ENCODE assay signal across 8 cellular contexts in genomic region chr12:108689314-108690190, GRCh38. TPM values are rescaled to one million over a fixed set of nuclear protein-coding genes. Genes with fewer than 3 reads are reported as not detected.
DNase-seq lines count a peak whose midpoint lies in the region; ATAC-seq lines count a peak whose summit lies in the region.

No MANE protein-coding gene starts in this region.

- H3K27ac Mint-ChIP-seq in activated CD4-positive, alpha-beta memory T cell treated with anti-CD3 and anti-CD28 coated beads, Interleukin-2, amount 10 ng/mL, durations not matched to agents 7 days and 5 days = peak overlapping the region; percentile 89

- DNase-seq in DMS79 (lab: John Stamatoyannopoulos, UW) = peak; percentile 54
- peak; percentile 52 for DNase-seq in M059J (ENCODE audit: low read depth)
- DNase-seq in activated CD4-positive, alpha-beta memory T cell treated with anti-CD3 and anti-CD28 coated beads, Interleukin-2, amount 10 ng/mL, durations not matched to agents 7 days and 5 days = no peak
- peak; percentile 62 for DNase-seq in fibroblast of peridontal ligament (ENCODE audit: extremely low read depth)
- peak; percentile 60 for DNase-seq in pulmonary artery endothelial cell (ENCODE audit: low read depth, low spot score)
- no peak for DNase-seq in NCI-H446 (lab: John Stamatoyannopoulos, UW)

- ATAC-seq in GM18520 (IDR thresholded peaks at IDR 0.05; ENCODE audit: unreplicated experiment) = no peak
- no peak for ATAC-seq in HG03196 (IDR thresholded peaks at IDR 0.05; ENCODE audit: unreplicated experiment)

- H3K36me3 Mint-ChIP-seq in activated CD4-positive, alpha-beta memory T cell treated with anti-CD3 and anti-CD28 coated beads, Interleukin-2, amount 10 ng/mL, durations not matched to agents 7 days and 5 days (ENCODE audit: low read depth) = no peaks in the 10 kb centered on the region

- CTCF ChIA-PET in activated CD4-positive, alpha-beta memory T cell treated with anti-CD3 and anti-CD28 coated beads, Interleukin-2, amount 10 ng/mL, durations not matched to agents 7 days and 5 days (lab: Charles Lee) = interaction anchor here (1.2 to 2.9 kb wide), 6 partner anchors 12 to 114 kb away, joined by 3 to 21 read pairs (median 7); partner anchors contain the start of gene SELPLG

- no peaks in the 10 kb centered on the region for H3K27me3 Mint-ChIP-seq in activated CD4-positive, alpha-beta memory T cell treated with anti-CD3 and anti-CD28 coated beads, Interleukin-2, amount 10 ng/mL, durations not matched to agents 7 days and 5 days

- H3K4me3 Mint-ChIP-seq in activated CD4-positive, alpha-beta memory T cell treated with anti-CD3 and anti-CD28 coated beads, Interleukin-2, amount 10 ng/mL, durations not matched to agents 7 days and 5 days = peak overlapping the region; percentile 5

- peaks cover 64% of the 10 kb centered on the region for H3K4me1 Mint-ChIP-seq in activated CD4-positive, alpha-beta memory T cell treated with anti-CD3 and anti-CD28 coated beads, Interleukin-2, amount 10 ng/mL, durations not matched to agents 7 days and 5 days

- POLR2A ChIA-PET in activated CD4-positive, alpha-beta memory T cell treated with anti-CD3 and anti-CD28 coated beads, Interleukin-2, amount 10 ng/mL, durations not matched to agents 7 days and 5 days (lab: Charles Lee) = interaction anchor here (0.9 to 5.4 kb wide), 5 partner anchors 13 to 127 kb away, joined by 3 to 46 read pairs (median 5); partner anchors contain the start of genes ISCU and SELPLG

- no peaks in the 10 kb centered on the region for H3K9me3 Mint-ChIP-seq in activated CD4-positive, alpha-beta memory T cell treated with anti-CD3 and anti-CD28 coated beads, Interleukin-2, amount 10 ng/mL, durations not matched to agents 7 days and 5 days

RNA-seq across cellular contexts. Expression of gene CORO1C, which starts 41.8 kb away (rescaled TPM):
- 118 and 171 TPM in 2 replicates for total RNA-seq in M059J (2014; rRNA removed; shearing (Covaris generic))
- total RNA-seq in activated CD4-positive, alpha-beta memory T cell treated with anti-CD3 and anti-CD28 coated beads, Interleukin-2, amount 10 ng/mL, durations not matched to agents 7 days and 5 days = 10 to 100 TPM; 30.9 to 35.7 TPM
- 278 and 297 TPM in 2 replicates for total RNA-seq in pulmonary artery endothelial cell

RNA-seq across cellular contexts. Expression of gene SELPLG, which starts 55.9 kb away (rescaled TPM):
- 0.42 and 0.79 TPM in 2 replicates for total RNA-seq in M059J (2014; rRNA removed; shearing (Covaris generic))
- 100 to 1,000 TPM; 289 to 301 TPM for total RNA-seq in activated CD4-positive, alpha-beta memory T cell treated with anti-CD3 and anti-CD28 coated beads, Interleukin-2, amount 10 ng/mL, durations not matched to agents 7 days and 5 days
- total RNA-seq in pulmonary artery endothelial cell = 0.07 and 0.49 TPM in 2 replicates

Comparison
In these comparisons a context has a peak if more than half of its experiments do, and no peak if none do; other contexts are left out.
1. DNase-seq: peak in DMS79 (single experiment), M059J (single experiment), fibroblast of peridontal ligament (single experiment) and pulmonary artery endothelial cell (single experiment); none in activated CD4-positive, alpha-beta memory T cell treated with anti-CD3 and anti-CD28 coated beads, Interleukin-2, amount 10 ng/mL, durations not matched to agents 7 days and 5 days (single experiment) and NCI-H446 (0 of 2).
2. RNA of gene SELPLG, which starts 55.9 kb away (total RNA-seq): 289 to 301 TPM in activated CD4-positive, alpha-beta memory T cell treated with anti-CD3 and anti-CD28 coated beads, Interleukin-2, amount 10 ng/mL, durations not matched to agents 7 days and 5 days; 0.42 to 0.79 TPM in M059J and 0.07 to 0.49 TPM in pulmonary artery endothelial cell; every median in the first group is over 100 times any median in the second.